Comparison of ENCODE assay signal across 22 cellular contexts in genomic region chr5:173746050-173746449, GRCh38.
DNase-seq lines count a peak whose midpoint lies in the region; ATAC-seq, FAIRE-seq and TF ChIP-seq lines count a peak whose summit lies in the region.
"Had no signal": no experiment of that assay in that cellular context is flagged by ENCODE, and none has a peak within 500 bp of the region (broad histone marks: within the 10 kb centered on the region; RNA-seq: fewer than 3 reads in every experiment).

No MANE protein-coding gene starts in this region.

- H3K4me1 ChIP-seq in HepG2 (ENCODE audit: insufficient read depth, low read length) (peaks cover 52% of the 10 kb centered on the region), right lobe of liver (peaks cover 0 to 6% (median 0%) of the 10 kb centered on the region in 4 donors), PC-3 (ENCODE audit: insufficient read depth, low read length) (peaks cover 17% of the 10 kb centered on the region)
- H3K4me1 ChIP-seq: uterus had no signal

- intact Hi-C loops in HepG2 (cut with micrococcal nuclease; ENCODE audit: unreplicated experiment) = no loop called here
- intact Hi-C loops in right lobe of liver (cut with DNase I) = no loop called here
- intact Hi-C loops in PC-3 (cut with micrococcal nuclease) = no loop called here

- TF ChIP-seq CTCF in HepG2 (CRISPR knock-in tag; IDR thresholded peaks at IDR 0.05) (no peak), right lobe of liver (IDR thresholded peaks at IDR 0.05) (no peak), PC-3 (conservative IDR thresholded peaks at IDR 0.05; ENCODE audit: low read depth, low read length) (no peak), glutamatergic neuron (IDR thresholded peaks at IDR 0.05; ENCODE audit: partially characterized antibody, unreplicated experiment) (no peak)

- H3K4me2 ChIP-seq in HepG2 (ENCODE audit: low read depth, low read length) (peak overlapping the region; percentile 65), PC-3 (ENCODE audit: low read length) (peak overlapping the region; percentile 61)

- 21% methylated on average over 5 of the region's 5 CpGs for WGBS in HepG2 (ENCODE audit: low lambda C conversion rate)
- 80% methylated on average over 5 of the region's 5 CpGs for WGBS in right lobe of liver (ENCODE audit: insufficient coverage, low coverage, low lambda C conversion rate, missing lambda C conversion rate)

- FAIRE-seq in HepG2 (lab: Jason Lieb, UNC) = peak; percentile 60
- FAIRE-seq in urothelium cell line (lab: Jason Lieb, UNC) = peak; percentile 48

- CTCF ChIA-PET in HepG2 (lab: Yijun Ruan, JAX; ENCODE audit: low intra/inter-chr PET ratio, low total read pairs) (no interaction called here), PC-3 (lab: Charles Lee) (no interaction called here)

- peaks cover 7% of the 10 kb centered on the region for H3K4me1 Mint-ChIP-seq in glutamatergic neuron (ENCODE audit: low read depth, unreplicated experiment)

- H3K79me2 ChIP-seq in HepG2 (ENCODE audit: insufficient read depth, low read length) (no peaks in the 10 kb centered on the region), PC-3 (ENCODE audit: low read length) (no peaks in the 10 kb centered on the region)

- no peak overlapping the region for H2AFZ ChIP-seq in HepG2 (ENCODE audit: low read length)
- H2AFZ ChIP-seq in PC-3 (ENCODE audit: low read length) = peak overlapping the region; percentile 29

- no peaks in the 10 kb centered on the region for H3F3A ChIP-seq in PC-3 (ENCODE audit: low read length, unreplicated experiment)

- no peaks in the 10 kb centered on the region for H3K36me3 Mint-ChIP-seq in glutamatergic neuron (ENCODE audit: unreplicated experiment)
- H3K36me3 Mint-ChIP-seq: activated CD8-positive, alpha-beta memory T cell treated with anti-CD3 and anti-CD28 coated beads, Interleukin-2, amount 10 ng/mL, durations not matched to agents 7 days and 5 days; CD4-positive, alpha-beta memory T cell had no signal

- no peaks in the 10 kb centered on the region for H4K20me1 ChIP-seq in HepG2 (ENCODE audit: insufficient read depth, low read length)
- no peaks in the 10 kb centered on the region for H4K20me1 ChIP-seq in PC-3 (ENCODE audit: low read length)

- no peak for TF ChIP-seq RAD21 in HepG2 (CRISPR knock-in tag; IDR thresholded peaks at IDR 0.05)

- in situ Hi-C loops in HepG2 (cut with HindIII; ENCODE audit: extremely low pct_ligation_motif_present, low pct_unique_long_range_greater_than_20kb) = no loop called here

- H3K9me3 Mint-ChIP-seq in glutamatergic neuron (ENCODE audit: unreplicated experiment) = peaks cover 3% of the 10 kb centered on the region
- H3K9me3 Mint-ChIP-seq: CD4-positive, alpha-beta memory T cell had no signal

- H3K4me3 ChIP-seq in HepG2 (replicated peaks in 1 of 3; ENCODE audit: insufficient read depth in 1 of 3, low read depth in 2 of 3, low read length in 3 of 3) (no peak overlapping the region; a peak in 2 of 6 replicates), right lobe of liver (no peak overlapping the region), PC-3 (ENCODE audit: low read length) (peak overlapping the region; percentile 33)
- H3K4me3 ChIP-seq: stomach, uterus had no signal

- TF ChIP-seq EP300 in HepG2 (IDR thresholded peaks at IDR 0.05; ENCODE audit: low read depth in 2 of 2, low read length in 2 of 2) (peak in 1 of 2 experiments; percentile 47; a peak in 1 of 4 replicates), HepG2 (CRISPR knock-in tag; IDR thresholded peaks at IDR 0.05; ENCODE audit: borderline replicate concordance) (peak; percentile 35; the same call in 1 of the 2 replicates)

- DNase-seq in HepG2 (ENCODE audit: low spot score) = peak; percentile 80
- no peak for DNase-seq in right lobe of liver
- peak; percentile 72 for DNase-seq in PC-3
- no peak for DNase-seq in glutamatergic neuron
- DNase-seq in urothelium cell line (ENCODE audit: low spot score) = no peak
- no peak for DNase-seq in HUDEP-2 (lab: John Stamatoyannopoulos, UW; ENCODE audit: unreplicated experiment in 76 of 76)
- DNase-seq in cerebellar nuclear complex (lab: John Stamatoyannopoulos, UW) = no peak
- DNase-seq: activated CD4-positive, CD25-positive, alpha-beta regulatory T cell treated with anti-CD3 and anti-CD28 coated beads, Interleukin-2, amount 50 U/mL, for 72 hours; activated CD8-positive, alpha-beta memory T cell treated with anti-CD3 and anti-CD28 coated beads, Interleukin-2, amount 10 ng/mL, durations not matched to agents 7 days and 5 days; activated effector memory CD4-positive, alpha-beta T cell treated with anti-CD3 and anti-CD28 coated beads, Interleukin-2, amount 50 U/mL, for 16 hours; aorta; CD4-positive, alpha-beta memory T cell; dermis blood vessel endothelial cell; erythroblast; MV-4-11; NCI-H2081 treated with DMSO at 0.1 percent for 48 hours; NCI-H774; stomach; T-helper 2 cell; uterus had no signal

- peak overlapping the region; percentile 7 for H3K27ac ChIP-seq in HepG2 (ENCODE audit: extremely low read length, insufficient read depth, low read length)
- no peak overlapping the region for H3K27ac ChIP-seq in right lobe of liver
- H3K27ac ChIP-seq in PC-3 (ENCODE audit: low read length) = peak overlapping the region; percentile 47
- H3K27ac ChIP-seq: stomach, uterus had no signal

- no peaks in the 10 kb centered on the region for H3K9me2 ChIP-seq in PC-3 (replicated peaks; ENCODE audit: low read length)

- H3K9ac ChIP-seq in HepG2 (ENCODE audit: insufficient read depth, low read depth, low read length) = peak overlapping the region; percentile 41
- peak overlapping the region; percentile 24; the same call in 1 of the 2 replicates for H3K9ac ChIP-seq in PC-3 (ENCODE audit: low read length)

- BruUV-seq in HepG2 (replicated peaks; lab: Mats Ljungman, UMichigan) = no TSS peak
- BruUV-seq in PC-3 (replicated peaks; lab: Mats Ljungman, UMichigan) = no TSS peak

- ATAC-seq in HepG2 (no peak), right lobe of liver (no peak), PC-3 (no peak), esophagus mucosa (no peak)
- ATAC-seq: activated CD8-positive, alpha-beta memory T cell treated with anti-CD3 and anti-CD28 coated beads, Interleukin-2, amount 10 ng/mL, durations not matched to agents 7 days and 5 days; HCT116 had no signal

- TF ChIP-seq POLR2A in HepG2 (IDR thresholded peaks at IDR 0.05; ENCODE audit: insufficient read depth in 1 of 2, low read depth in 2 of 2, low read length in 2 of 2) = no peak
- TF ChIP-seq POLR2A in right lobe of liver (IDR thresholded peaks at IDR 0.05) = no peak

- H3K9me3 ChIP-seq in HepG2 (ENCODE audit: low read length) (no peaks in the 10 kb centered on the region), right lobe of liver (no peaks in the 10 kb centered on the region), PC-3 (ENCODE audit: low read length) (no peaks in the 10 kb centered on the region)
- H3K9me3 ChIP-seq: stomach, uterus had no signal

- H3K27ac Mint-ChIP-seq in glutamatergic neuron (ENCODE audit: unreplicated experiment) = peak overlapping the region; percentile 3
- H3K27ac Mint-ChIP-seq: activated CD8-positive, alpha-beta memory T cell treated with anti-CD3 and anti-CD28 coated beads, Interleukin-2, amount 10 ng/mL, durations not matched to agents 7 days and 5 days had no signal

- POLR2A ChIA-PET in HepG2 (lab: Yijun Ruan, JAX) (interaction anchor here (0.7 kb wide), 1 partner anchor 18 kb away, joined by 3 read pairs; no protein-coding TSS in a partner anchor), PC-3 (lab: Charles Lee; ENCODE audit: unreplicated experiment) (interaction anchor here (1.1 kb wide), 1 partner anchor 18 kb away, joined by 3 read pairs; no protein-coding TSS in a partner anchor)

- peaks cover 4% of the 10 kb centered on the region for H3K27me3 Mint-ChIP-seq in glutamatergic neuron (ENCODE audit: unreplicated experiment)
- H3K27me3 Mint-ChIP-seq: activated CD8-positive, alpha-beta memory T cell treated with anti-CD3 and anti-CD28 coated beads, Interleukin-2, amount 10 ng/mL, durations not matched to agents 7 days and 5 days; CD4-positive, alpha-beta memory T cell had no signal

- H3K36me3 ChIP-seq in HepG2 (replicated peaks in 1 of 2; ENCODE audit: control insufficient read depth in 1 of 2, insufficient read depth in 2 of 2, low read length in 2 of 2) (no peaks in the 10 kb centered on the region), right lobe of liver (no peaks in the 10 kb centered on the region), PC-3 (ENCODE audit: low read depth, low read length) (no peaks in the 10 kb centered on the region)
- H3K36me3 ChIP-seq: stomach, uterus had no signal

- no peak overlapping the region for H3K4me3 Mint-ChIP-seq in glutamatergic neuron (ENCODE audit: unreplicated experiment)
- H3K4me3 Mint-ChIP-seq: activated CD8-positive, alpha-beta memory T cell treated with anti-CD3 and anti-CD28 coated beads, Interleukin-2, amount 10 ng/mL, durations not matched to agents 7 days and 5 days; CD4-positive, alpha-beta memory T cell had no signal

- no peaks in the 10 kb centered on the region for H3K27me3 ChIP-seq in HepG2 (ENCODE audit: control insufficient read depth in 1 of 2, insufficient read depth in 2 of 2, low read length in 2 of 2)
- no peaks in the 10 kb centered on the region for H3K27me3 ChIP-seq in right lobe of liver
- no peaks in the 10 kb centered on the region for H3K27me3 ChIP-seq in PC-3 (ENCODE audit: low read length)
- H3K27me3 ChIP-seq: stomach, uterus had no signal

TF ChIP-seq in HepG2, 621 proteins besides CTCF, POLR2A, EP300 and RAD21 (continues in another document):
- TF ChIP-seq CAMTA2 (CRISPR knock-in tag; IDR thresholded peaks at IDR 0.05; ENCODE audit: borderline replicate concordance) (no peak), ZNF317 (CRISPR knock-in tag; IDR thresholded peaks at IDR 0.05) (no peak), FOSL2 (CRISPR knock-in tag; IDR thresholded peaks at IDR 0.05) (0 out of 2 replicates have a peak, but pooled peaks have one; percentile 29), TFAP4 (IDR thresholded peaks at IDR 0.05; ENCODE audit: borderline replicate concordance, low read depth) (peak; percentile 42; the same call in 1 of the 2 replicates), SOX5 (CRISPR knock-in tag; IDR thresholded peaks at IDR 0.05; ENCODE audit: borderline replicate concordance) (peak; percentile 66), NFE2L2 (IDR thresholded peaks at IDR 0.05; ENCODE audit: low read length) (peak; percentile 65; the same call in 1 of the 2 replicates), RORA (CRISPR knock-in tag; IDR thresholded peaks at IDR 0.05) (no peak)

Comparison
In these comparisons a context has a peak if more than half of its experiments do, and no peak if none do; other contexts are left out.
1. DNase-seq: peak in HepG2 (single experiment) and PC-3 (single experiment); none in right lobe of liver (0 of 3), glutamatergic neuron (single experiment), urothelium cell line (single experiment), HUDEP-2 (0 of 76) and cerebellar nuclear complex (0 of 2).
2. H3K27ac ChIP-seq: peak in HepG2 (single experiment) and PC-3 (single experiment); none in right lobe of liver (0 of 3).